Comparison of ENCODE assay signal across 1 cellular context in genomic region chr2:173964565-173965371, GRCh38.
TF ChIP-seq lines count a peak whose summit lies in the region.

No MANE protein-coding gene starts in this region.

TF ChIP-seq in H1, 55 proteins besides CTCF, POLR2A, EP300 and RAD21:
- TF ChIP-seq JUND (IDR thresholded peaks at IDR 0.05; ENCODE audit: low read length) (no peak), SIN3A (conservative IDR thresholded peaks at IDR 0.05 in 1 of 2, IDR thresholded peaks at IDR 0.05 in 1 of 2; ENCODE audit: low read depth in 1 of 2, low read length in 2 of 2) (no peak), TAF7 (optimal IDR thresholded peaks at IDR 0.05; ENCODE audit: borderline replicate concordance, low read depth, low read length) (peak; percentile 74), KDM5A (IDR thresholded peaks at IDR 0.05; ENCODE audit: low read length) (no peak), HDAC2 (IDR thresholded peaks at IDR 0.05; ENCODE audit: borderline replicate concordance in 1 of 2, low read depth in 2 of 2, low read length in 2 of 2) (no peak), BACH1 (IDR thresholded peaks at IDR 0.05; ENCODE audit: low read length) (no peak), SP1 (IDR thresholded peaks at IDR 0.05; ENCODE audit: low read depth, low read length) (no peak), RNF2 (IDR thresholded peaks at IDR 0.05; ENCODE audit: borderline replicate concordance, low read depth, low read length, missing control alignments, poor library complexity, severe bottlenecking) (no peak), BRCA1 (IDR thresholded peaks at IDR 0.05; ENCODE audit: low read depth, low read length) (no peak), TAF1 (IDR thresholded peaks at IDR 0.05; ENCODE audit: low read depth, low read length) (peak; percentile 76), USF2 (IDR thresholded peaks at IDR 0.05; ENCODE audit: low read length) (no peak), PHF8 (conservative IDR thresholded peaks at IDR 0.05; ENCODE audit: low read depth, low read length) (peak; percentile 60; the same call in 1 of the 2 replicates), GABPA (IDR thresholded peaks at IDR 0.05; ENCODE audit: borderline replicate concordance, insufficient read depth, low read length) (no peak), ASH2L (IDR thresholded peaks at IDR 0.05; ENCODE audit: low read length) (peak; percentile 92), NRF1 (IDR thresholded peaks at IDR 0.05; ENCODE audit: low read depth, low read length) (no peak), EGR1 (IDR thresholded peaks at IDR 0.05; ENCODE audit: borderline replicate concordance, low read depth, low read length) (no peak), TBP (IDR thresholded peaks at IDR 0.05; ENCODE audit: low read depth, low read length) (0 out of 2 replicates have a peak, but pooled peaks have one; percentile 16), MAFK (IDR thresholded peaks at IDR 0.05; ENCODE audit: low read depth, low read length) (no peak), POLR2AphosphoS5 (IDR thresholded peaks at IDR 0.05; ENCODE audit: low read depth, low read length) (peak; percentile 70)
- TF ChIP-seq, protein P1, sequence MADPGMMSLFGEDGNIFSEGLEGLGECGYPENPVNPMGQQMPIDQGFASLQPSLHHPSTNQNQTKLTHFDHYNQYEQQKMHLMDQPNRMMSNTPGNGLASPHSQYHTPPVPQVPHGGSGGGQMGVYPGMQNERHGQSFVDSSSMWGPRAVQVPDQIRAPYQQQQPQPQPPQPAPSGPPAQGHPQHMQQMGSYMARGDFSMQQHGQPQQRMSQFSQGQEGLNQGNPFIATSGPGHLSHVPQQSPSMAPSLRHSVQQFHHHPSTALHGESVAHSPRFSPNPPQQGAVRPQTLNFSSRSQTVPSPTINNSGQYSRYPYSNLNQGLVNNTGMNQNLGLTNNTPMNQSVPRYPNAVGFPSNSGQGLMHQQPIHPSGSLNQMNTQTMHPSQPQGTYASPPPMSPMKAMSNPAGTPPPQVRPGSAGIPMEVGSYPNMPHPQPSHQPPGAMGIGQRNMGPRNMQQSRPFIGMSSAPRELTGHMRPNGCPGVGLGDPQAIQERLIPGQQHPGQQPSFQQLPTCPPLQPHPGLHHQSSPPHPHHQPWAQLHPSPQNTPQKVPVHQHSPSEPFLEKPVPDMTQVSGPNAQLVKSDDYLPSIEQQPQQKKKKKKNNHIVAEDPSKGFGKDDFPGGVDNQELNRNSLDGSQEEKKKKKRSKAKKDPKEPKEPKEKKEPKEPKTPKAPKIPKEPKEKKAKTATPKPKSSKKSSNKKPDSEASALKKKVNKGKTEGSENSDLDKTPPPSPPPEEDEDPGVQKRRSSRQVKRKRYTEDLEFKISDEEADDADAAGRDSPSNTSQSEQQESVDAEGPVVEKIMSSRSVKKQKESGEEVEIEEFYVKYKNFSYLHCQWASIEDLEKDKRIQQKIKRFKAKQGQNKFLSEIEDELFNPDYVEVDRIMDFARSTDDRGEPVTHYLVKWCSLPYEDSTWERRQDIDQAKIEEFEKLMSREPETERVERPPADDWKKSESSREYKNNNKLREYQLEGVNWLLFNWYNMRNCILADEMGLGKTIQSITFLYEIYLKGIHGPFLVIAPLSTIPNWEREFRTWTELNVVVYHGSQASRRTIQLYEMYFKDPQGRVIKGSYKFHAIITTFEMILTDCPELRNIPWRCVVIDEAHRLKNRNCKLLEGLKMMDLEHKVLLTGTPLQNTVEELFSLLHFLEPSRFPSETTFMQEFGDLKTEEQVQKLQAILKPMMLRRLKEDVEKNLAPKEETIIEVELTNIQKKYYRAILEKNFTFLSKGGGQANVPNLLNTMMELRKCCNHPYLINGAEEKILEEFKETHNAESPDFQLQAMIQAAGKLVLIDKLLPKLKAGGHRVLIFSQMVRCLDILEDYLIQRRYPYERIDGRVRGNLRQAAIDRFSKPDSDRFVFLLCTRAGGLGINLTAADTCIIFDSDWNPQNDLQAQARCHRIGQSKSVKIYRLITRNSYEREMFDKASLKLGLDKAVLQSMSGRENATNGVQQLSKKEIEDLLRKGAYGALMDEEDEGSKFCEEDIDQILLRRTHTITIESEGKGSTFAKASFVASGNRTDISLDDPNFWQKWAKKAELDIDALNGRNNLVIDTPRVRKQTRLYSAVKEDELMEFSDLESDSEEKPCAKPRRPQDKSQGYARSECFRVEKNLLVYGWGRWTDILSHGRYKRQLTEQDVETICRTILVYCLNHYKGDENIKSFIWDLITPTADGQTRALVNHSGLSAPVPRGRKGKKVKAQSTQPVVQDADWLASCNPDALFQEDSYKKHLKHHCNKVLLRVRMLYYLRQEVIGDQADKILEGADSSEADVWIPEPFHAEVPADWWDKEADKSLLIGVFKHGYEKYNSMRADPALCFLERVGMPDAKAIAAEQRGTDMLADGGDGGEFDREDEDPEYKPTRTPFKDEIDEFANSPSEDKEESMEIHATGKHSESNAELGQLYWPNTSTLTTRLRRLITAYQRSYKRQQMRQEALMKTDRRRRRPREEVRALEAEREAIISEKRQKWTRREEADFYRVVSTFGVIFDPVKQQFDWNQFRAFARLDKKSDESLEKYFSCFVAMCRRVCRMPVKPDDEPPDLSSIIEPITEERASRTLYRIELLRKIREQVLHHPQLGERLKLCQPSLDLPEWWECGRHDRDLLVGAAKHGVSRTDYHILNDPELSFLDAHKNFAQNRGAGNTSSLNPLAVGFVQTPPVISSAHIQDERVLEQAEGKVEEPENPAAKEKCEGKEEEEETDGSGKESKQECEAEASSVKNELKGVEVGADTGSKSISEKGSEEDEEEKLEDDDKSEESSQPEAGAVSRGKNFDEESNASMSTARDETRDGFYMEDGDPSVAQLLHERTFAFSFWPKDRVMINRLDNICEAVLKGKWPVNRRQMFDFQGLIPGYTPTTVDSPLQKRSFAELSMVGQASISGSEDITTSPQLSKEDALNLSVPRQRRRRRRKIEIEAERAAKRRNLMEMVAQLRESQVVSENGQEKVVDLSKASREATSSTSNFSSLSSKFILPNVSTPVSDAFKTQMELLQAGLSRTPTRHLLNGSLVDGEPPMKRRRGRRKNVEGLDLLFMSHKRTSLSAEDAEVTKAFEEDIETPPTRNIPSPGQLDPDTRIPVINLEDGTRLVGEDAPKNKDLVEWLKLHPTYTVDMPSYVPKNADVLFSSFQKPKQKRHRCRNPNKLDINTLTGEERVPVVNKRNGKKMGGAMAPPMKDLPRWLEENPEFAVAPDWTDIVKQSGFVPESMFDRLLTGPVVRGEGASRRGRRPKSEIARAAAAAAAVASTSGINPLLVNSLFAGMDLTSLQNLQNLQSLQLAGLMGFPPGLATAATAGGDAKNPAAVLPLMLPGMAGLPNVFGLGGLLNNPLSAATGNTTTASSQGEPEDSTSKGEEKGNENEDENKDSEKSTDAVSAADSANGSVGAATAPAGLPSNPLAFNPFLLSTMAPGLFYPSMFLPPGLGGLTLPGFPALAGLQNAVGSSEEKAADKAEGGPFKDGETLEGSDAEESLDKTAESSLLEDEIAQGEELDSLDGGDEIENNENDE (IDR thresholded peaks at IDR 0.05; ENCODE audit: insufficient replicate concordance, low read length), result no peak
